9 cellular contexts compared by ENCODE assay signal in genomic region chr14:69879175-69880047, GRCh38. TPM values are rescaled to one million over a fixed set of nuclear protein-coding genes. Genes with fewer than 3 reads are reported as not detected.
DNase-seq lines count a peak whose midpoint lies in the region; ATAC-seq and TF ChIP-seq lines count a peak whose summit lies in the region.
"Had no signal": no experiment of that assay in that cellular context is flagged by ENCODE, and none has a peak within 500 bp of the region (broad histone marks: within the 10 kb centered on the region; RNA-seq: fewer than 3 reads in every experiment).

A gene with protein sequence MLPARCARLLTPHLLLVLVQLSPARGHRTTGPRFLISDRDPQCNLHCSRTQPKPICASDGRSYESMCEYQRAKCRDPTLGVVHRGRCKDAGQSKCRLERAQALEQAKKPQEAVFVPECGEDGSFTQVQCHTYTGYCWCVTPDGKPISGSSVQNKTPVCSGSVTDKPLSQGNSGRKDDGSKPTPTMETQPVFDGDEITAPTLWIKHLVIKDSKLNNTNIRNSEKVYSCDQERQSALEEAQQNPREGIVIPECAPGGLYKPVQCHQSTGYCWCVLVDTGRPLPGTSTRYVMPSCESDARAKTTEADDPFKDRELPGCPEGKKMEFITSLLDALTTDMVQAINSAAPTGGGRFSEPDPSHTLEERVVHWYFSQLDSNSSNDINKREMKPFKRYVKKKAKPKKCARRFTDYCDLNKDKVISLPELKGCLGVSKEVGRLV (plus strand): TSS chr14:69879416. CDS start chr14:69879679, 263 bp downstream.

- no peaks in the 10 kb centered on the region for H3K9me2 ChIP-seq in GM23338 (ENCODE audit: insufficient read depth)

- no peaks in the 10 kb centered on the region for H4K20me1 ChIP-seq in GM23338 (replicated peaks; ENCODE audit: insufficient read depth)

- peaks cover 12% of the 10 kb centered on the region; the same call in 2 of the 3 replicates for H3K4me1 Mint-ChIP-seq in GM23338
- H3K4me1 Mint-ChIP-seq in stimulated activated naive B cell treated with anti-CD40 and anti-IgM and Interleukin-4, amounts not matched to agents 10 μg/mL and 1 μg/mL and 100 μg/mL, for 72 hours: peaks cover 0 to 2% of the 10 kb centered on the region in 2 donors

- peak; percentile 92 for DNase-seq in GM23338 (ENCODE audit: low spot score)
- peak; percentile 93 for DNase-seq in NCI-H460 (ENCODE audit: extremely low read depth, low read depth)
- DNase-seq in caudate nucleus (lab: John Stamatoyannopoulos, UW): peak in 46 of 61 donors; percentile 5 to 67 (median 44)
- DNase-seq in left lung: peak in 1 of 2 donors; percentile 76
- DNase-seq in stimulated activated naive B cell treated with anti-CD40 and anti-IgM and Interleukin-4, amounts not matched to agents 10 μg/mL and 1 μg/mL and 100 μg/mL, for 72 hours: peak; percentile 32

- H3K79me2 ChIP-seq in GM23338 (replicated peaks; ENCODE audit: insufficient read depth): no peaks in the 10 kb centered on the region

- H3K4me3 Mint-ChIP-seq in GM23338: peak within 1 kb of the TSS; percentile 81
- peak within 1 kb of the TSS; percentile 21 to 37 for H3K4me3 Mint-ChIP-seq in stimulated activated naive B cell treated with anti-CD40 and anti-IgM and Interleukin-4, amounts not matched to agents 10 μg/mL and 1 μg/mL and 100 μg/mL, for 72 hours

- peaks cover 31% of the 10 kb centered on the region for H3K27me3 Mint-ChIP-seq in GM23338 (ENCODE audit: insufficient read depth, low read depth, poor library complexity)
- H3K27me3 Mint-ChIP-seq in stimulated activated naive B cell treated with anti-CD40 and anti-IgM and Interleukin-4, amounts not matched to agents 10 μg/mL and 1 μg/mL and 100 μg/mL, for 72 hours: peaks cover 44 to 59% of the 10 kb centered on the region in 2 donors

- no peaks in the 10 kb centered on the region for H3K9me3 ChIP-seq in left lung
- H3K9me3 ChIP-seq: neutrophil had no signal

- ATAC-seq in GM23338: peak; percentile 92
- peak; percentile 34 for ATAC-seq in left lung
- ATAC-seq in stimulated activated naive B cell treated with anti-CD40 and anti-IgM and Interleukin-4, amounts not matched to agents 10 μg/mL and 1 μg/mL and 100 μg/mL, for 72 hours (replicated peaks): peak; percentile 60 to 85
- ATAC-seq in GM19397 (IDR thresholded peaks at IDR 0.05; ENCODE audit: unreplicated experiment): no peak
- ATAC-seq in GM18870 (IDR thresholded peaks at IDR 0.05; ENCODE audit: unreplicated experiment): no peak
- ATAC-seq in HG03045 (IDR thresholded peaks at IDR 0.05; ENCODE audit: unreplicated experiment): no peak

- H3K4me1 ChIP-seq in GM23338 (ENCODE audit: insufficient read depth) (peaks cover 4% of the 10 kb centered on the region; the same call in 1 of the 2 replicates), left lung (peaks cover 0 to 10% of the 10 kb centered on the region in 2 donors)

- H3K36me3 ChIP-seq in GM23338 (ENCODE audit: insufficient read depth): no peaks in the 10 kb centered on the region
- H3K36me3 ChIP-seq in left lung: no peaks in the 10 kb centered on the region
- H3K36me3 ChIP-seq: neutrophil had no signal

- H3K9me3 Mint-ChIP-seq in GM23338: no peaks in the 10 kb centered on the region
- H3K9me3 Mint-ChIP-seq in stimulated activated naive B cell treated with anti-CD40 and anti-IgM and Interleukin-4, amounts not matched to agents 10 μg/mL and 1 μg/mL and 100 μg/mL, for 72 hours: no peaks in the 10 kb centered on the region

- no peaks in the 10 kb centered on the region for H3K36me3 Mint-ChIP-seq in GM23338 (ENCODE audit: low read depth)
- no peaks in the 10 kb centered on the region for H3K36me3 Mint-ChIP-seq in stimulated activated naive B cell treated with anti-CD40 and anti-IgM and Interleukin-4, amounts not matched to agents 10 μg/mL and 1 μg/mL and 100 μg/mL, for 72 hours

- peak within 1 kb of the TSS; percentile 97 for H2AFZ ChIP-seq in GM23338

- H3K27ac ChIP-seq in GM23338 (ENCODE audit: low read depth) (no peak within 1 kb of the TSS), caudate nucleus (ENCODE audit: low read depth, low read length) (no peak within 1 kb of the TSS), left lung (no peak within 1 kb of the TSS)
- H3K27ac ChIP-seq: neutrophil had no signal

- TF ChIP-seq CTCF in GM23338 (conservative IDR thresholded peaks at IDR 0.05; ENCODE audit: low read depth in 2 of 2): no peak
- TF ChIP-seq CTCF in left lung (IDR thresholded peaks at IDR 0.05): no peak

- 0 out of 2 replicates have a peak, but pooled peaks cover 4% of the 10 kb centered on the region for H3F3A ChIP-seq in GM23338 (replicated peaks; ENCODE audit: low read depth)

- H3K27me3 ChIP-seq in GM23338 (ENCODE audit: insufficient read depth) (peaks cover 32% of the 10 kb centered on the region), left lung (peaks cover 30 to 72% of the 10 kb centered on the region in 2 donors)

- peak within 1 kb of the TSS; percentile 88 for H3K4me3 ChIP-seq in GM23338
- H3K4me3 ChIP-seq in left lung: no peak within 1 kb of the TSS

- H3K27ac Mint-ChIP-seq in GM23338: no peak within 1 kb of the TSS
- H3K27ac Mint-ChIP-seq in stimulated activated naive B cell treated with anti-CD40 and anti-IgM and Interleukin-4, amounts not matched to agents 10 μg/mL and 1 μg/mL and 100 μg/mL, for 72 hours: no peak within 1 kb of the TSS

- intact Hi-C loops in left lung (cut with DNase I): no loop called here

- peak within 1 kb of the TSS; percentile 95 for H3K4me2 ChIP-seq in GM23338

TF ChIP-seq in GM23338, 12 proteins besides CTCF, POLR2A, EP300 and RAD21 (continues in another document):
- 0 out of 2 replicates have a peak, but pooled peaks have one; percentile 41 for TF ChIP-seq CREB1 (CRISPR knock-in tag; IDR thresholded peaks at IDR 0.05; ENCODE audit: low read depth)
- TF ChIP-seq EZH2 (IDR thresholded peaks at IDR 0.05; ENCODE audit: low read depth, unreplicated experiment): peak; percentile 17
- TF ChIP-seq ETS1 (IDR thresholded peaks at IDR 0.05): no peak
- TF ChIP-seq POLR2AphosphoS5 (IDR thresholded peaks at IDR 0.05; ENCODE audit: low read depth): peak; percentile 54

RNA-seq across cellular contexts. Expression of the gene that starts here (rescaled TPM):
- 1.0 and 1.6 TPM in 2 replicates for total RNA-seq in GM23338 (2014; rRNA removed; shearing (Covaris generic))
- polyA plus RNA-seq in GM23338 (2016; fragmentation: Nextera tagmentation; extraction: Ambion mirVana): 0.38 and 0.79 TPM in 2 replicates
- 69.2 and 70.6 TPM in 2 replicates for total RNA-seq in NCI-H460 (2014; rRNA removed; shearing (Covaris generic))
- 35.8 and 44.1 TPM in 2 replicates for polyA plus RNA-seq in NCI-H460 (2014; cell fraction: nucleus; rRNA removed)
- total RNA-seq in left lung: 1 to 10 TPM in 1 of 2 donors, under 1 TPM in 1; 0.20 to 1.1 TPM

Comparison
In these comparisons a context has a peak if more than half of its experiments do, and no peak if none do; other contexts are left out.
1. RNA of the gene that starts here (total RNA-seq): 69.2 to 70.6 TPM in NCI-H460; 1.0 to 1.6 TPM in GM23338 and 0.20 to 1.1 TPM in left lung; every median in the first group is over 10 times any median in the second.
2. ATAC-seq: peak in GM23338 (single experiment), left lung (single experiment) and stimulated activated naive B cell treated with anti-CD40 and anti-IgM and Interleukin-4, amounts not matched to agents 10 μg/mL and 1 μg/mL and 100 μg/mL, for 72 hours (2 of 2); none in GM19397 (single experiment), GM18870 (single experiment) and HG03045 (single experiment).